ENCODE assay signal across 8 cellular contexts in the genomic region with DNA sequence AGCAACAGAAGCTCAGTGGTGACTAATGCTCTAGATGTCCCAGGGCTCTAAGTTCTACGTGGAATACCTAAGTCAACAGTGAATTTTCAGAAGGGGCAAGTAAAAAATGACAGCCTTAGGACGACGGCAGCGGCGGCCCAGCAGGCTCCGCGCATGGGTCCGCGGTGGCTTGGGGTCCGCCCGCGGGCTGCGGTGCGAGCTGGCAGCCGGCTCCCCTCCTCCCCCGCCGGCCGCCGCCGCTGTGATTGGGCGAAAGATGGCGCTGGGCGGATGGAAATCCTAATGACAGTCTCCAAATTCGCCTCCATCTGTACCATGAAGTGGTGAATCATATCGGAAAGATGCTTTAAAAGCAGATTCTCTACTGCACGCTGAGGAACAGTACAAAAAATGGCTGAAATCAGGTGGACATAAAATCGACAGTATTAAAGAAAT.
DNase-seq lines count a peak whose midpoint lies in the region; ATAC-seq lines count a peak whose summit lies in the region.

No MANE protein-coding gene starts in this region.

- peak overlapping the region in 2 of 5 donors; percentile 7 to 73 for H3K9ac ChIP-seq in subcutaneous abdominal adipose tissue (ENCODE audit: low read length in 5 of 5)

- POLR2A ChIA-PET in activated CD8-positive, alpha-beta T cell treated with anti-CD3 and anti-CD28 coated beads, Interleukin-2, amount 10 ng/mL, durations not matched to agents 7 days and 5 days (lab: Charles Lee): no interaction called here

- H3K27me3 Mint-ChIP-seq in activated CD8-positive, alpha-beta T cell treated with anti-CD3 and anti-CD28 coated beads, Interleukin-2, amount 10 ng/mL, durations not matched to agents 7 days and 5 days (ENCODE audit: low read depth): peaks cover 40% of the 10 kb centered on the region
- H3K27me3 Mint-ChIP-seq in naive B cell: peaks cover 12 to 26% (median 16%) of the 10 kb centered on the region in 3 donors

- CTCF ChIA-PET in activated CD8-positive, alpha-beta T cell treated with anti-CD3 and anti-CD28 coated beads, Interleukin-2, amount 10 ng/mL, durations not matched to agents 7 days and 5 days (lab: Charles Lee): interaction anchor here (0.6 kb wide), 1 partner anchor 13 kb away, joined by 3 read pairs; no protein-coding TSS in a partner anchor

- no peaks in the 10 kb centered on the region for H3K9me3 Mint-ChIP-seq in activated CD8-positive, alpha-beta T cell treated with anti-CD3 and anti-CD28 coated beads, Interleukin-2, amount 10 ng/mL, durations not matched to agents 7 days and 5 days (ENCODE audit: insufficient read depth)
- H3K9me3 Mint-ChIP-seq in naive B cell: no peaks in the 10 kb centered on the region

- H3K4me1 ChIP-seq in esophagus (ENCODE audit: control insufficient read depth in 2 of 2, insufficient read depth in 2 of 2, low read length in 1 of 2): peaks cover 0 to 2% of the 10 kb centered on the region in 2 donors
- H3K4me1 ChIP-seq in subcutaneous abdominal adipose tissue (ENCODE audit: control insufficient read depth in 5 of 5, insufficient read depth in 5 of 5, low read length in 5 of 5): peaks cover 0 to 37% (median 17%) of the 10 kb centered on the region in 5 donors

- H3K27ac Mint-ChIP-seq in activated CD8-positive, alpha-beta T cell treated with anti-CD3 and anti-CD28 coated beads, Interleukin-2, amount 10 ng/mL, durations not matched to agents 7 days and 5 days: no peak overlapping the region
- H3K27ac Mint-ChIP-seq in naive B cell: peak overlapping the region in 1 of 6 donors; percentile 6

- H3K4me3 Mint-ChIP-seq in activated CD8-positive, alpha-beta T cell treated with anti-CD3 and anti-CD28 coated beads, Interleukin-2, amount 10 ng/mL, durations not matched to agents 7 days and 5 days: no peak overlapping the region
- peak overlapping the region in 6 of 8 donors; percentile 40 to 82 (median 67) for H3K4me3 Mint-ChIP-seq in naive B cell

- peaks cover 2% of the 10 kb centered on the region for H3K4me1 Mint-ChIP-seq in activated CD8-positive, alpha-beta T cell treated with anti-CD3 and anti-CD28 coated beads, Interleukin-2, amount 10 ng/mL, durations not matched to agents 7 days and 5 days (ENCODE audit: low read depth)
- H3K4me1 Mint-ChIP-seq in naive B cell: peaks cover 10 to 26% (median 16%) of the 10 kb centered on the region in 3 donors

- no peaks in the 10 kb centered on the region for H3K36me3 Mint-ChIP-seq in activated CD8-positive, alpha-beta T cell treated with anti-CD3 and anti-CD28 coated beads, Interleukin-2, amount 10 ng/mL, durations not matched to agents 7 days and 5 days (ENCODE audit: low read depth)
- no peaks in the 10 kb centered on the region for H3K36me3 Mint-ChIP-seq in naive B cell

- H3K9me3 ChIP-seq in esophagus (ENCODE audit: control insufficient read depth in 2 of 2, insufficient read depth in 1 of 2, low read depth in 1 of 2, low read length in 1 of 2) (no peaks in the 10 kb centered on the region), subcutaneous abdominal adipose tissue (ENCODE audit: control insufficient read depth in 5 of 5, low read length in 5 of 5) (no peaks in the 10 kb centered on the region)

- 2 to 3% methylated on average over 24 to 27 of the region's 27 CpGs for WGBS in esophagus, 2 donors

- peak; percentile 69 for ATAC-seq in activated CD8-positive, alpha-beta T cell treated with anti-CD3 and anti-CD28 coated beads, Interleukin-2, amount 10 ng/mL, durations not matched to agents 7 days and 5 days
- ATAC-seq in naive B cell (ENCODE audit: low read depth in 2 of 2): peak; percentile 40 to 52
- ATAC-seq in HG03159 (IDR thresholded peaks at IDR 0.05; ENCODE audit: unreplicated experiment): no peak
- ATAC-seq in HG02970 (IDR thresholded peaks at IDR 0.05; ENCODE audit: low FRiP score, unreplicated experiment): no peak

- H3K27ac ChIP-seq in esophagus (ENCODE audit: low read depth in 2 of 2, low read length in 1 of 2) (peak overlapping the region in 1 of 2 donors; percentile 60), subcutaneous abdominal adipose tissue (ENCODE audit: low read depth, low read length) (peak overlapping the region; percentile 86)

- H3K4me3 ChIP-seq in esophagus (ENCODE audit: low read depth in 1 of 2, low read length in 2 of 2) (peak overlapping the region; percentile 30 to 55), subcutaneous abdominal adipose tissue (ENCODE audit: low read depth in 1 of 5, low read length in 5 of 5) (peak overlapping the region; percentile 46 to 62 (median 56))

- H3K36me3 ChIP-seq in esophagus (ENCODE audit: control insufficient read depth in 2 of 2, insufficient read depth in 2 of 2, low read length in 1 of 2): no peaks in the 10 kb centered on the region
- no peaks in the 10 kb centered on the region for H3K36me3 ChIP-seq in subcutaneous abdominal adipose tissue (ENCODE audit: control insufficient read depth in 5 of 5, insufficient read depth in 5 of 5, low read length in 5 of 5)

- no peaks in the 10 kb centered on the region for H3K27me3 ChIP-seq in esophagus (ENCODE audit: control insufficient read depth in 1 of 2, insufficient read depth in 2 of 2, low read length in 2 of 2)
- H3K27me3 ChIP-seq in subcutaneous abdominal adipose tissue (ENCODE audit: control insufficient read depth in 5 of 5, insufficient read depth in 4 of 5, low read length in 5 of 5): peaks cover 0 to 3% (median 0%) of the 10 kb centered on the region in 5 donors

- peak; percentile 85 for DNase-seq in ELR (ENCODE audit: low read depth)
- DNase-seq in NCI-H146 (lab: John Stamatoyannopoulos, UW): peak; percentile 67
- DNase-seq in activated CD8-positive, alpha-beta T cell treated with anti-CD3 and anti-CD28 coated beads, Interleukin-2, amount 10 ng/mL, durations not matched to agents 7 days and 5 days: peak; percentile 38
- no peak for DNase-seq in naive B cell

Comparison
In these comparisons a context has a peak if more than half of its experiments do, and no peak if none do; other contexts are left out.
1. ATAC-seq: peak in activated CD8-positive, alpha-beta T cell treated with anti-CD3 and anti-CD28 coated beads, Interleukin-2, amount 10 ng/mL, durations not matched to agents 7 days and 5 days (single experiment) and naive B cell (2 of 2); none in HG03159 (single experiment) and HG02970 (single experiment).